25 cellular contexts compared by ENCODE assay signal in the genomic region with DNA sequence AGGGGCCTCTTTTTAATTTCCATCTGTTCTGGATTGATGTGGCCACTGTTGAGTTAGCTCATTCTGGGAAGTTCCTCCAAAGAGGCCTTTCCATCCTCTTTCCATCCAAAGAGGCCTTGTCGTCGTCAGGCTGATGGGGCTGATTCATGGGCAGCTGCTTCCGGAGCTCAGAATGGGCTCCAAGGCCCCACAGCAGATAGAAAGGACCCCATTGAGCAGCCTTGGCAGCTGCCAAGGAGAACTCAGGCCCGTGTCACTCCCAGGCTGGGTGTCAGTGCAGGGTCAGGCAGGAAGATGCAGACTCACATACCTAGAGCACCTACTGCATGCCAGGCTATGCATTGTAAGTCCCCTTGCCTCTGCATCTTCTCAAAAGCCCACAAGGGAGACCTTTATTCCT.
"Had no signal": no experiment of that assay in that cellular context is flagged by ENCODE, and none has a peak within 500 bp of the region (broad histone marks: within the 10 kb centered on the region; RNA-seq: fewer than 3 reads in every experiment).

No MANE protein-coding gene starts in this region.

- H3K4me1 ChIP-seq: colonic mucosa, gastrocnemius medialis, heart right ventricle, left lung, lower lobe of right lung had no signal

- H3K4me3 Mint-ChIP-seq: mesothelial cell of epicardium; naive B cell; naive thymus-derived CD8-positive, alpha-beta T cell had no signal

- H3K4me1 Mint-ChIP-seq: naive B cell; naive thymus-derived CD8-positive, alpha-beta T cell had no signal

- ATAC-seq: gastrocnemius medialis; heart right ventricle; left cardiac atrium; left lung; left ventricle myocardium superior; mucosa of descending colon; naive thymus-derived CD8-positive, alpha-beta T cell had no signal

- H3K27ac Mint-ChIP-seq: mesothelial cell of epicardium; naive B cell; naive thymus-derived CD8-positive, alpha-beta T cell had no signal

- H3K27me3 ChIP-seq: colonic mucosa, esophagus squamous epithelium had no signal

- H3K9me3 ChIP-seq: colonic mucosa, esophagus squamous epithelium, gastrocnemius medialis, heart right ventricle, left lung, lower lobe of right lung, mucosa of descending colon had no signal

- H3K27ac ChIP-seq: colonic mucosa, dorsolateral prefrontal cortex, epithelial cell of prostate, esophagus squamous epithelium, gastrocnemius medialis, heart right ventricle, left lung, lower lobe of right lung had no signal

- H3K4me3 ChIP-seq: colonic mucosa, dorsolateral prefrontal cortex, esophagus squamous epithelium, gastrocnemius medialis, heart right ventricle, left lung, lower lobe of right lung, mucosa of descending colon had no signal

- H3K36me3 Mint-ChIP-seq: mesothelial cell of epicardium; naive B cell; naive thymus-derived CD8-positive, alpha-beta T cell had no signal

- H3K36me3 ChIP-seq: colonic mucosa, esophagus squamous epithelium, gastrocnemius medialis, heart right ventricle, left lung, lower lobe of right lung had no signal

- DNase-seq: colonic mucosa; dermis blood vessel endothelial cell; dorsolateral prefrontal cortex; effector CD4-positive, alpha-beta T cell; effector memory CD4-positive, alpha-beta T cell; erythroblast; esophagus squamous epithelium; foreskin fibroblast; foreskin melanocyte; gastrocnemius medialis; glutamatergic neuron; heart right ventricle; hippocampal formation; kidney; kidney glomerular epithelial cell; left cardiac atrium; left lung; left ventricle myocardium superior; lower lobe of right lung; mesenchymal stem cell; mucosa of descending colon; naive B cell; naive thymus-derived CD8-positive, alpha-beta T cell had no signal

- H3K9me3 Mint-ChIP-seq: mesothelial cell of epicardium; naive B cell; naive thymus-derived CD8-positive, alpha-beta T cell had no signal
